Comparison of ENCODE assay signal across 9 cellular contexts in the genomic region with DNA sequence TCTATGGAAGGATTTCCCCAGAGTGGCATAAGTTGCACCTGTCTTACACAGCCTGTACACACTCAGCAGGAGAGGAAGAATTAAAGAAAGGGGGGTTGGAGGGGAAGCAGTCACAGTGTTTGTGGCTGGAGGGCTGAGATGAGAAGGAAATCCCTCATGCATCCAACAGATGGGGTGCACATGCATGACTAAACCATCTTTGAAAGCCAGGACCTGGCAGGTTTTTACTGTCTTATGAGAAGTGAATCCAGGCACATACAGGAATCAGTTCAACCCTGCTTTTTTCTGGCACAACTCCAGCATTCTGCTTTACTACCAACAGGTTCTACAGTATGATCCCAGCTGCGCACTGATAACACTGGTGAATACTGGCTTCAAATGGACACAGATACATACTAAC.
DNase-seq lines count a peak whose midpoint lies in the region; ATAC-seq and TF ChIP-seq lines count a peak whose summit lies in the region.
"Had no signal": no experiment of that assay in that cellular context is flagged by ENCODE, and none has a peak within 500 bp of the region (broad histone marks: within the 10 kb centered on the region; RNA-seq: fewer than 3 reads in every experiment).

No MANE protein-coding gene starts in this region.

- POLR2A ChIA-PET in RWPE1 (lab: Yijun Ruan, JAX; ENCODE audit: low non-redundant PET), result no interaction called here

- H3K4me1 Mint-ChIP-seq in T-helper 2 cell treated with Interferon-gamma antibody and Interleukin-4, amounts not matched to agents 5 μg/mL and 100 μg/mL, for 36 hours (ENCODE audit: low read depth), result no peaks in the 10 kb centered on the region
- H3K4me1 Mint-ChIP-seq in endothelial cell (ENCODE audit: unreplicated experiment), result peaks cover 3% of the 10 kb centered on the region

- CTCF ChIA-PET in RWPE1 (lab: Yijun Ruan, JAX), result interaction anchor here (0.6 kb wide), 1 partner anchor 16 kb away, joined by 3 read pairs; no protein-coding TSS in a partner anchor

- H3K4me3 Mint-ChIP-seq in T-helper 2 cell treated with Interferon-gamma antibody and Interleukin-4, amounts not matched to agents 5 μg/mL and 100 μg/mL, for 36 hours, result no peak overlapping the region
- no peak overlapping the region for H3K4me3 Mint-ChIP-seq in endothelial cell (ENCODE audit: unreplicated experiment)

- no peak for TF ChIP-seq CTCF in AG10803 (conservative IDR thresholded peaks at IDR 0.05; ENCODE audit: low read length)
- no peak for TF ChIP-seq CTCF in RWPE1 (conservative IDR thresholded peaks at IDR 0.05; ENCODE audit: low read depth)
- no peak for TF ChIP-seq CTCF in endothelial cell (IDR thresholded peaks at IDR 0.05; ENCODE audit: unreplicated experiment)

- DNase-seq in AG10803 (ENCODE audit: low read depth) (peak; percentile 47), Kasumi-1 (lab: John Stamatoyannopoulos, UW) (peak; percentile 14 to 18), NCI-H446 treated with DMSO at 0.1 percent for 48 hours (lab: John Stamatoyannopoulos, UW) (peak; percentile 97), cerebellar cortex (ENCODE audit: low spot score) (peak; percentile 97), RWPE1 (ENCODE audit: low spot score) (no peak), endothelial cell (ENCODE audit: low spot score) (no peak)
- no peak for DNase-seq in T-helper 2 cell treated with Interferon-gamma antibody and Interleukin-4, amounts not matched to agents 5 μg/mL and 100 μg/mL, for 36 hours (ENCODE audit: low spot score)
- DNase-seq: spleen had no signal

- H3K27me3 Mint-ChIP-seq in T-helper 2 cell treated with Interferon-gamma antibody and Interleukin-4, amounts not matched to agents 5 μg/mL and 100 μg/mL, for 36 hours (ENCODE audit: low read depth), result no peaks in the 10 kb centered on the region
- H3K27me3 Mint-ChIP-seq in endothelial cell (ENCODE audit: unreplicated experiment), result no peaks in the 10 kb centered on the region

- no peak overlapping the region for H3K27ac Mint-ChIP-seq in T-helper 2 cell treated with Interferon-gamma antibody and Interleukin-4, amounts not matched to agents 5 μg/mL and 100 μg/mL, for 36 hours
- H3K27ac Mint-ChIP-seq in endothelial cell (ENCODE audit: unreplicated experiment), result no peak overlapping the region

- no peak overlapping the region for H3K27ac ChIP-seq in RWPE1
- H3K27ac ChIP-seq: spleen had no signal

- H3K4me3 ChIP-seq in AG10803 (ENCODE audit: low read length), result no peak overlapping the region
- H3K4me3 ChIP-seq: spleen had no signal

- ATAC-seq in HG03565 (IDR thresholded peaks at IDR 0.05; ENCODE audit: unreplicated experiment), result no peak

- H3K36me3 Mint-ChIP-seq in T-helper 2 cell treated with Interferon-gamma antibody and Interleukin-4, amounts not matched to agents 5 μg/mL and 100 μg/mL, for 36 hours (ENCODE audit: low read depth), result no peaks in the 10 kb centered on the region
- no peaks in the 10 kb centered on the region for H3K36me3 Mint-ChIP-seq in endothelial cell (ENCODE audit: low read depth, unreplicated experiment)

- no peaks in the 10 kb centered on the region for H3K9me3 Mint-ChIP-seq in T-helper 2 cell treated with Interferon-gamma antibody and Interleukin-4, amounts not matched to agents 5 μg/mL and 100 μg/mL, for 36 hours
- H3K9me3 Mint-ChIP-seq in endothelial cell (ENCODE audit: unreplicated experiment), result no peaks in the 10 kb centered on the region

Comparison
In these comparisons a context has a peak if more than half of its experiments do, and no peak if none do; other contexts are left out.
1. DNase-seq: peak in AG10803 (single experiment), Kasumi-1 (2 of 2), NCI-H446 treated with DMSO at 0.1 percent for 48 hours (single experiment) and cerebellar cortex (single experiment); none in RWPE1 (single experiment), T-helper 2 cell treated with Interferon-gamma antibody and Interleukin-4, amounts not matched to agents 5 μg/mL and 100 μg/mL, for 36 hours (single experiment) and endothelial cell (single experiment).